In genomic region chr3:58206406-58207011, GRCh38 we compare ENCODE assay signal across 11 cellular contexts. TPM values are rescaled to one million over a fixed set of nuclear protein-coding genes. Genes with fewer than 3 reads are reported as not detected.
DNase-seq lines count a peak whose midpoint lies in the region; ATAC-seq, FAIRE-seq and TF ChIP-seq lines count a peak whose summit lies in the region.
"Had no signal": no experiment of that assay in that cellular context is flagged by ENCODE, and none has a peak within 500 bp of the region (broad histone marks: within the 10 kb centered on the region; RNA-seq: fewer than 3 reads in every experiment).

No MANE protein-coding gene starts in this region.

- no peak overlapping the region for H3K4ac ChIP-seq in trophoblast cell (ENCODE audit: low read depth, low read length)

- WGBS in trophoblast cell (ENCODE audit: extremely low coverage, insufficient coverage, insufficient read length): no CpG with 5 or more reads among the region's 5 CpGs

- no peak for TF ChIP-seq POLR2A in NB4 (IDR thresholded peaks at IDR 0.05; ENCODE audit: extremely low read depth, insufficient read length)

- no peak overlapping the region for H3K14ac ChIP-seq in trophoblast cell (ENCODE audit: low read length)

- H3K79me2 ChIP-seq in trophoblast cell (ENCODE audit: control insufficient read depth, insufficient read depth, low read length, poor library complexity): no peaks in the 10 kb centered on the region

- no peak overlapping the region for H4K12ac ChIP-seq in trophoblast cell (ENCODE audit: low read depth, low read length)

- DNase-seq in activated CD4-positive, CD25-positive, alpha-beta regulatory T cell (lab: John Stamatoyannopoulos, UW): no peak
- DNase-seq in NB4 (ENCODE audit: low read depth) (peak; percentile 25), bronchial epithelial cell (ENCODE audit: low read depth) (peak; percentile 89), trophoblast cell (peak; percentile 91 to 96), NCI-H2227 treated with DMSO at 0.1 percent for 48 hours (lab: John Stamatoyannopoulos, UW) (no peak), BE2C (no peak)
- DNase-seq: amygdala, NCI-H187 treated with DMSO at 0.1 percent for 48 hours had no signal

- H2AK5ac ChIP-seq in trophoblast cell (ENCODE audit: low read length): no peak overlapping the region

- H3K9me3 ChIP-seq in trophoblast cell (ENCODE audit: insufficient read depth, low read depth, low read length) (peaks cover 2% of the 10 kb centered on the region), BE2C (no peaks in the 10 kb centered on the region)

- H3K4me2 ChIP-seq in trophoblast cell (ENCODE audit: low read length): no peak overlapping the region

- no peak overlapping the region for H3K27ac ChIP-seq in trophoblast cell (ENCODE audit: low read depth, low read length)

- no peak overlapping the region for H4K8ac ChIP-seq in trophoblast cell (ENCODE audit: low read depth, low read length)

- no peaks in the 10 kb centered on the region for H3K4me1 ChIP-seq in trophoblast cell (ENCODE audit: control insufficient read depth in 1 of 2, insufficient read depth in 2 of 2, low read length in 2 of 2)
- no peaks in the 10 kb centered on the region for H3K4me1 ChIP-seq in BE2C

- H3K9ac ChIP-seq in trophoblast cell (ENCODE audit: low read length): no peak overlapping the region

- no peak overlapping the region for H2BK120ac ChIP-seq in trophoblast cell (ENCODE audit: insufficient read depth, low read length, poor library complexity)

- H2BK5ac ChIP-seq in trophoblast cell (ENCODE audit: low read depth, low read length, poor library complexity): no peak overlapping the region

- no peaks in the 10 kb centered on the region for H3K79me1 ChIP-seq in trophoblast cell (ENCODE audit: low read length)

- no peak overlapping the region for H2AFZ ChIP-seq in trophoblast cell (ENCODE audit: insufficient read depth, low read length, poor library complexity)

- TF ChIP-seq CTCF in NB4 (IDR thresholded peaks at IDR 0.05; ENCODE audit: low read depth, low read length): no peak
- TF ChIP-seq CTCF in bronchial epithelial cell (IDR thresholded peaks at IDR 0.05; ENCODE audit: insufficient read depth, low read length, severe bottlenecking): no peak
- no peak for TF ChIP-seq CTCF in BE2C (IDR thresholded peaks at IDR 0.05; ENCODE audit: low read depth, low read length)

- no peaks in the 10 kb centered on the region for H3K27me3 ChIP-seq in bronchial epithelial cell (ENCODE audit: control insufficient read depth, insufficient read depth, low read length)
- no peaks in the 10 kb centered on the region for H3K27me3 ChIP-seq in trophoblast cell (ENCODE audit: insufficient read depth, low read length)
- H3K27me3 ChIP-seq in BE2C: no peaks in the 10 kb centered on the region

- peak; percentile 47 to 85 for ATAC-seq in activated CD4-positive, CD25-positive, alpha-beta regulatory T cell treated with anti-CD3 and anti-CD28 coated beads, Interleukin-2, amount 50 U/mL, for 24 hours
- ATAC-seq in HG02678 (IDR thresholded peaks at IDR 0.05; ENCODE audit: unreplicated experiment): no peak

- H3K23ac ChIP-seq in trophoblast cell (ENCODE audit: low read length): no peak overlapping the region

- FAIRE-seq in bronchial epithelial cell (lab: Jason Lieb, UNC): no peak
- FAIRE-seq: A204.1 had no signal

- no peak overlapping the region for H3K18ac ChIP-seq in trophoblast cell (ENCODE audit: low read length)

- no peak overlapping the region for H2BK12ac ChIP-seq in trophoblast cell (ENCODE audit: low read length)

- no peaks in the 10 kb centered on the region for H3K36me3 ChIP-seq in bronchial epithelial cell (ENCODE audit: control insufficient read depth, insufficient read depth, low read length)
- no peaks in the 10 kb centered on the region for H3K36me3 ChIP-seq in trophoblast cell (ENCODE audit: control insufficient read depth in 1 of 2, insufficient read depth in 2 of 2, low read length in 2 of 2)
- H3K36me3 ChIP-seq in BE2C: no peaks in the 10 kb centered on the region

- H4K91ac ChIP-seq in trophoblast cell (ENCODE audit: low read depth, low read length): no peak overlapping the region

- H3K4me3 ChIP-seq in NB4 (ENCODE audit: low read depth, low read length): no peak overlapping the region
- H3K4me3 ChIP-seq in bronchial epithelial cell (ENCODE audit: low read depth, low read length): no peak overlapping the region
- H3K4me3 ChIP-seq in trophoblast cell (ENCODE audit: low read depth, low read length): no peak overlapping the region
- H3K4me3 ChIP-seq in BE2C (ENCODE audit: low read depth, low read length): no peak overlapping the region

RNA-seq across cellular contexts. Expression of gene DNASE1L3, which starts 4.3 kb away (rescaled TPM):
- total RNA-seq in bronchial epithelial cell: 2.3 TPM in 1 of 2 replicates, not detected in the other
- 1.5 and 1.9 TPM in 2 replicates for polyA plus RNA-seq in trophoblast cell (2013)
- polyA plus RNA-seq in BE2C (2012; ENCODE audit: insufficient read depth, insufficient read length, low read depth): not detected

RNA-seq across cellular contexts. Expression of gene ABHD6, which starts 31.1 kb away (rescaled TPM):
- total RNA-seq in bronchial epithelial cell: 7.1 and 11.6 TPM in 2 replicates
- 7.5 and 8.2 TPM in 2 replicates for polyA plus RNA-seq in trophoblast cell (2013)
- 5.2 TPM for polyA plus RNA-seq in BE2C (2012; ENCODE audit: insufficient read depth, insufficient read length, low read depth)

Comparison
In these comparisons a context has a peak if more than half of its experiments do, and no peak if none do; other contexts are left out.
1. DNase-seq: peak in NB4 (single experiment), bronchial epithelial cell (single experiment) and trophoblast cell (2 of 2); none in activated CD4-positive, CD25-positive, alpha-beta regulatory T cell (0 of 4), NCI-H2227 treated with DMSO at 0.1 percent for 48 hours (single experiment) and BE2C (single experiment).